Comparison of ENCODE assay signal across 9 cellular contexts in the genomic region with DNA sequence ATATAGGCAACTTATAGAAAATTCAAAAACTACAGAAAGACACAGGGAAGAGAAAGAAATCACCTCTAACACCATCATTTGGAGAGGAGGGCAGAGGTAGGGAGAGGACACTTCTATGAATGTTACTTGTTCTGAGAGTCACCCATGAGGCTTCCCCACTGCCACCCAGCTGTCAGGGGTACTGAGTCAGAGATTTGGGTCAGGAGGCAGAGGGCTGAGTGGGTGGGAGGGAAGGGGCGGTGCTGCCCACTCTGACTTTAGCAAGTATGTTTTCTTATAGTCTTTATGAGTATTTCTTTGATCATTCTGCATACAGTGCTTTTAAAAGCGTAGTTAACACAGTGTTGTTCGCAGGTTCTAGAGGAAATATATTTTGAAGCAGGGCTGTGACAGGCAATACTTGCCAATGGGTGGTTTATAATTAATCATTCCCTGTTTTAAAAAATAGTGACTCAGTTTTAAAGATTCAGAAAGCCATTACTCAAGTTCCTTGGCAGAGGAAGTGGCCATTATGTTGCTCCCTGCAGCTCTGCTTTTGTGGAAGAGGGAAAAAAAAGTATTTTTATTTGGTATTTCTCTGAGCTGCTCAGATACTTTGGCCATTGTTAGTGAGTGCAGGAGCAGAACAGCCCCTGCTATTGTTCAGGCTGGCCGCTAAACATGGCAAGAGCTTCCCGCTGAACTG. TPM values are rescaled to one million over a fixed set of nuclear protein-coding genes. Genes with fewer than 3 reads are reported as not detected.
A peak's percentile ranks its signal among the peaks of the same experiment; 100 is the strongest.
DNase-seq lines count a peak whose midpoint lies in the region; TF ChIP-seq lines count a peak whose summit lies in the region.
"Had no signal": no experiment of that assay in that cellular context is flagged by ENCODE, and none has a peak within 500 bp of the region (broad histone marks: within the 10 kb centered on the region; RNA-seq: fewer than 3 reads in every experiment).

No MANE protein-coding gene starts in this region.

- in situ Hi-C loops in G401 (cut with HindIII; ENCODE audit: low sequenced_read_pairs): no loop called here

- DNase-seq in HCEC 1CT (peak; percentile 76), globus pallidus (ENCODE audit: low spot score) (peak; percentile 87), AML-193 (lab: John Stamatoyannopoulos, UW) (no peak), G401 (ENCODE audit: low spot score) (no peak), HK-2 (ENCODE audit: unreplicated experiment) (no peak), activated gamma-delta T cell (lab: John Stamatoyannopoulos, UW) (no peak)
- DNase-seq in stimulated activated CD4-positive, alpha-beta T cell treated with anti-CD3 and anti-CD28 coated beads, Interleukin-1b, Interleukin-23, amount 100 ng/mL, for 48 hours: peak; percentile 67
- DNase-seq: NCI-H2081 had no signal

- TF ChIP-seq CTCF in VCaP (conservative IDR thresholded peaks at IDR 0.05): no peak

- peak overlapping the region; percentile 13; the same call in 1 of the 2 replicates for H3K27ac ChIP-seq in VCaP

RNA-seq across cellular contexts. Expression of a gene that starts 18.3 kb away (rescaled TPM):
- 4.7 and 44.7 TPM in 2 replicates for total RNA-seq in G401 (2014; rRNA removed; shearing (Covaris generic))

Comparison
In these comparisons a context has a peak if more than half of its experiments do, and no peak if none do; other contexts are left out.
1. DNase-seq: peak in HCEC 1CT (single experiment), globus pallidus (single experiment) and stimulated activated CD4-positive, alpha-beta T cell treated with anti-CD3 and anti-CD28 coated beads, Interleukin-1b, Interleukin-23, amount 100 ng/mL, for 48 hours (single experiment); none in AML-193 (0 of 2), G401 (single experiment), HK-2 (single experiment) and activated gamma-delta T cell (single experiment).